8 cellular contexts compared by ENCODE assay signal in genomic region chr3:32684800-32685603, GRCh38. TPM values are rescaled to one million over a fixed set of nuclear protein-coding genes. Genes with fewer than 3 reads are reported as not detected.
DNase-seq lines count a peak whose midpoint lies in the region; ATAC-seq and TF ChIP-seq lines count a peak whose summit lies in the region.

A gene with protein sequence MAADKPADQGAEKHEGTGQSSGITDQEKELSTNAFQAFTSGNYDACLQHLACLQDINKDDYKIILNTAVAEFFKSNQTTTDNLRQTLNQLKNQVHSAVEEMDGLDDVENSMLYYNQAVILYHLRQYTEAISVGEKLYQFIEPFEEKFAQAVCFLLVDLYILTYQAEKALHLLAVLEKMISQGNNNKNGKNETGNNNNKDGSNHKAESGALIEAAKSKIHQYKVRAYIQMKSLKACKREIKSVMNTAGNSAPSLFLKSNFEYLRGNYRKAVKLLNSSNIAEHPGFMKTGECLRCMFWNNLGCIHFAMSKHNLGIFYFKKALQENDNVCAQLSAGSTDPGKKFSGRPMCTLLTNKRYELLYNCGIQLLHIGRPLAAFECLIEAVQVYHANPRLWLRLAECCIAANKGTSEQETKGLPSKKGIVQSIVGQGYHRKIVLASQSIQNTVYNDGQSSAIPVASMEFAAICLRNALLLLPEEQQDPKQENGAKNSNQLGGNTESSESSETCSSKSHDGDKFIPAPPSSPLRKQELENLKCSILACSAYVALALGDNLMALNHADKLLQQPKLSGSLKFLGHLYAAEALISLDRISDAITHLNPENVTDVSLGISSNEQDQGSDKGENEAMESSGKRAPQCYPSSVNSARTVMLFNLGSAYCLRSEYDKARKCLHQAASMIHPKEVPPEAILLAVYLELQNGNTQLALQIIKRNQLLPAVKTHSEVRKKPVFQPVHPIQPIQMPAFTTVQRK (plus strand): TSS chr3:32685188. CDS start chr3:32685461, 273 bp downstream.

- peak within 1 kb of the TSS; percentile 96 for H3K27ac Mint-ChIP-seq in activated CD4-positive, alpha-beta T cell treated with anti-CD3 and anti-CD28 coated beads, Interleukin-2, amount 10 ng/mL, durations not matched to agents 24 days and 14 days

- H3K9ac ChIP-seq in colonic mucosa (ENCODE audit: low read depth in 2 of 2, low read length in 2 of 2) = peak within 1 kb of the TSS; percentile 67 to 80

- H3K27me3 Mint-ChIP-seq in activated CD4-positive, alpha-beta T cell treated with anti-CD3 and anti-CD28 coated beads, Interleukin-2, amount 10 ng/mL, durations not matched to agents 24 days and 14 days = no peaks in the 10 kb centered on the region

- H3K4me1 ChIP-seq in colonic mucosa = peaks cover 6% of the 10 kb centered on the region

- H3K27ac ChIP-seq in colonic mucosa (peak within 1 kb of the TSS; percentile 81), layer of hippocampus (ENCODE audit: low read depth, low read length) (peak within 1 kb of the TSS; percentile 67)

- H3K4me1 Mint-ChIP-seq in activated CD4-positive, alpha-beta T cell treated with anti-CD3 and anti-CD28 coated beads, Interleukin-2, amount 10 ng/mL, durations not matched to agents 24 days and 14 days = peaks cover 27% of the 10 kb centered on the region

- no peak for TF ChIP-seq CTCF in colonic mucosa (IDR thresholded peaks at IDR 0.05)

- H3K9me3 Mint-ChIP-seq in activated CD4-positive, alpha-beta T cell treated with anti-CD3 and anti-CD28 coated beads, Interleukin-2, amount 10 ng/mL, durations not matched to agents 24 days and 14 days = no peaks in the 10 kb centered on the region

- H3K4me3 Mint-ChIP-seq in activated CD4-positive, alpha-beta T cell treated with anti-CD3 and anti-CD28 coated beads, Interleukin-2, amount 10 ng/mL, durations not matched to agents 24 days and 14 days = peak within 1 kb of the TSS; percentile 95

- no peaks in the 10 kb centered on the region for H3K36me3 ChIP-seq in colonic mucosa

- no peaks in the 10 kb centered on the region for H3K27me3 ChIP-seq in colonic mucosa
- no peaks in the 10 kb centered on the region for H3K27me3 ChIP-seq in layer of hippocampus (ENCODE audit: control insufficient read depth, insufficient read depth, low read length)

- DNase-seq in C1 segment of cervical spinal cord (lab: John Stamatoyannopoulos, UW) (peak; percentile 64 to 97 (median 90)), NCI-H526 treated with DMSO at 0.1 percent for 48 hours (lab: John Stamatoyannopoulos, UW) (peak; percentile 87), colonic mucosa (peak; percentile 95)
- DNase-seq in activated CD4-positive, alpha-beta T cell treated with anti-CD3 and anti-CD28 coated beads, Interleukin-2, amount 10 ng/mL, durations not matched to agents 24 days and 14 days = peak; percentile 99
- peak; percentile 88 to 93 for DNase-seq in stimulated activated CD4-positive, alpha-beta T cell treated with anti-CD3 and anti-CD28 coated beads, Interleukin-1b, Interleukin-23, amount 100 ng/mL, for 4 hours (ENCODE audit: low read depth in 2 of 2)

- ATAC-seq in GM19328 (IDR thresholded peaks at IDR 0.05; ENCODE audit: unreplicated experiment) (peak; percentile 98), HG03520 (IDR thresholded peaks at IDR 0.05; ENCODE audit: unreplicated experiment) (peak; percentile 97)

- H3K4me3 ChIP-seq in colonic mucosa = peak within 1 kb of the TSS; percentile 59

- H3K9me3 ChIP-seq in colonic mucosa = no peaks in the 10 kb centered on the region

- intact Hi-C loops in activated CD4-positive, alpha-beta T cell treated with anti-CD3 and anti-CD28 coated beads, Interleukin-2, amount 10 ng/mL, durations not matched to agents 24 days and 14 days (cut with micrococcal nuclease) = loop anchor here (1.0 to 10.0 kb wide), 6 partner anchors 115 to 1150 kb away; partner anchors contain the start of genes CMTM6, CMTM7, DYNC1LI1 and STT3B
- intact Hi-C loops in colonic mucosa (cut with DNase I) = no loop called here

- peaks cover 16% of the 10 kb centered on the region for H3K36me3 Mint-ChIP-seq in activated CD4-positive, alpha-beta T cell treated with anti-CD3 and anti-CD28 coated beads, Interleukin-2, amount 10 ng/mL, durations not matched to agents 24 days and 14 days (ENCODE audit: low read depth)

RNA-seq across cellular contexts. Expression of the gene that starts here (rescaled TPM):
- total RNA-seq in activated CD4-positive, alpha-beta T cell treated with anti-CD3 and anti-CD28 coated beads, Interleukin-2, amount 10 ng/mL, durations not matched to agents 24 days and 14 days = 61.0 and 74.4 TPM in 2 replicates
- 10 to 100 TPM; 23.8 to 34.1 TPM for total RNA-seq in colonic mucosa

Comparison
In these comparisons a context has a peak if more than half of its experiments do, and no peak if none do; other contexts are left out.
1. Peak in every context shown above with its lines: DNase-seq, ATAC-seq, H3K4me3 ChIP-seq and H3K27ac ChIP-seq.